ENCODE assay signal across 9 cellular contexts in genomic region chr16:3999479-3999868, GRCh38.
DNase-seq lines count a peak whose midpoint lies in the region; ATAC-seq and TF ChIP-seq lines count a peak whose summit lies in the region.
"Had no signal": no experiment of that assay in that cellular context is flagged by ENCODE, and none has a peak within 500 bp of the region (broad histone marks: within the 10 kb centered on the region; RNA-seq: fewer than 3 reads in every experiment).

No MANE protein-coding gene starts in this region.

- no peak for TF ChIP-seq EP300 in suprapubic skin (IDR thresholded peaks at IDR 0.05)

- intact Hi-C loops in activated CD4-positive, alpha-beta T cell treated with anti-CD3 and anti-CD28 coated beads for 36 hours (cut with DNase I, micrococcal nuclease), result loop anchor here in 1 of 2 experiments (10.0 kb wide), 1 partner anchor 405 kb away; no protein-coding TSS in a partner anchor

- no peaks in the 10 kb centered on the region for H3K36me3 Mint-ChIP-seq in activated CD4-positive, alpha-beta T cell treated with anti-CD3 and anti-CD28 coated beads for 36 hours (ENCODE audit: low read depth)

- WGBS in suprapubic skin, result 65% methylated on average over 5 of the region's 8 CpGs

- H3K9me3 ChIP-seq in suprapubic skin, result no peaks in the 10 kb centered on the region

- no peak overlapping the region for H3K4me3 Mint-ChIP-seq in activated CD4-positive, alpha-beta T cell treated with anti-CD3 and anti-CD28 coated beads for 36 hours
- H3K4me3 Mint-ChIP-seq: activated B cell treated with CpG ODN at 0.5 μM for 24 hours had no signal

- H3K4me1 ChIP-seq in suprapubic skin, result peaks cover 12% of the 10 kb centered on the region

- TF ChIP-seq CTCF in HFF-Myc (IDR thresholded peaks at IDR 0.05; ENCODE audit: low read depth, low read length, missing control alignments) (no peak), cardiac fibroblast (IDR thresholded peaks at IDR 0.05; ENCODE audit: low read depth, low read length) (no peak), suprapubic skin (IDR thresholded peaks at IDR 0.05) (no peak)

- H3K27ac ChIP-seq in suprapubic skin, result peak overlapping the region; percentile 17

- no peaks in the 10 kb centered on the region for H3K9me3 Mint-ChIP-seq in activated CD4-positive, alpha-beta T cell treated with anti-CD3 and anti-CD28 coated beads for 36 hours (ENCODE audit: low read depth)
- H3K9me3 Mint-ChIP-seq: activated B cell treated with CpG ODN at 0.5 μM for 24 hours had no signal

- ATAC-seq in left lobe of liver (peak; percentile 48), GM18868 (IDR thresholded peaks at IDR 0.05; ENCODE audit: unreplicated experiment) (no peak), HG03175 (IDR thresholded peaks at IDR 0.05; ENCODE audit: unreplicated experiment) (no peak)
- no peak for ATAC-seq in activated CD4-positive, alpha-beta T cell treated with anti-CD3 and anti-CD28 coated beads for 36 hours

- H3K27me3 ChIP-seq in suprapubic skin, result no peaks in the 10 kb centered on the region

- POLR2A ChIA-PET in activated CD4-positive, alpha-beta T cell treated with anti-CD3 and anti-CD28 coated beads for 36 hours (lab: Charles Lee), result no interaction called here

- no peaks in the 10 kb centered on the region for H3K36me3 ChIP-seq in suprapubic skin

- no peaks in the 10 kb centered on the region for H3K27me3 Mint-ChIP-seq in activated CD4-positive, alpha-beta T cell treated with anti-CD3 and anti-CD28 coated beads for 36 hours
- H3K27me3 Mint-ChIP-seq: activated B cell treated with CpG ODN at 0.5 μM for 24 hours had no signal

- H3K4me1 Mint-ChIP-seq in activated CD4-positive, alpha-beta T cell treated with anti-CD3 and anti-CD28 coated beads for 36 hours, result peaks cover 13% of the 10 kb centered on the region
- H3K4me1 Mint-ChIP-seq: activated B cell treated with CpG ODN at 0.5 μM for 24 hours had no signal

- CTCF ChIA-PET in activated CD4-positive, alpha-beta T cell treated with anti-CD3 and anti-CD28 coated beads for 36 hours (lab: Charles Lee), result interaction anchor here (0.6 to 2.0 kb wide), 2 partner anchors 135 to 254 kb away, joined by 4 to 5 read pairs; no protein-coding TSS in a partner anchor

- no peak overlapping the region for H3K27ac Mint-ChIP-seq in activated CD4-positive, alpha-beta T cell treated with anti-CD3 and anti-CD28 coated beads for 36 hours
- H3K27ac Mint-ChIP-seq: activated B cell treated with CpG ODN at 0.5 μM for 24 hours had no signal

- no peak for TF ChIP-seq POLR2A in suprapubic skin (IDR thresholded peaks at IDR 0.05)

- DNase-seq in HFF-Myc (ENCODE audit: extremely low read depth, low read depth), result peak; percentile 54
- DNase-seq in cardiac fibroblast (ENCODE audit: low read depth in 2 of 2), result peak; percentile 80 to 95
- no peak for DNase-seq in left lobe of liver (ENCODE audit: low spot score)
- DNase-seq in suprapubic skin (ENCODE audit: low spot score in 2 of 2), result no peak
- no peak for DNase-seq in activated CD4-positive, alpha-beta T cell treated with anti-CD3 and anti-CD28 coated beads for 36 hours
- DNase-seq: activated B cell treated with CpG ODN at 0.5 μM for 24 hours; effector CD8-positive, alpha-beta T cell had no signal

- H3K4me3 ChIP-seq in HFF-Myc (replicated peaks; ENCODE audit: low read depth, low read length) (no peak overlapping the region), cardiac fibroblast (replicated peaks in 1 of 2; ENCODE audit: low read depth in 2 of 2, low read length in 2 of 2) (peak overlapping the region in 1 of 2 donors; percentile 2), suprapubic skin (no peak overlapping the region)

Comparison
In these comparisons a context has a peak if more than half of its experiments do, and no peak if none do; other contexts are left out.
1. DNase-seq: peak in HFF-Myc (single experiment) and cardiac fibroblast (2 of 2); none in left lobe of liver (single experiment), suprapubic skin (0 of 2) and activated CD4-positive, alpha-beta T cell treated with anti-CD3 and anti-CD28 coated beads for 36 hours (single experiment).